ENCODE assay signal across 1 cellular context in the genomic region with DNA sequence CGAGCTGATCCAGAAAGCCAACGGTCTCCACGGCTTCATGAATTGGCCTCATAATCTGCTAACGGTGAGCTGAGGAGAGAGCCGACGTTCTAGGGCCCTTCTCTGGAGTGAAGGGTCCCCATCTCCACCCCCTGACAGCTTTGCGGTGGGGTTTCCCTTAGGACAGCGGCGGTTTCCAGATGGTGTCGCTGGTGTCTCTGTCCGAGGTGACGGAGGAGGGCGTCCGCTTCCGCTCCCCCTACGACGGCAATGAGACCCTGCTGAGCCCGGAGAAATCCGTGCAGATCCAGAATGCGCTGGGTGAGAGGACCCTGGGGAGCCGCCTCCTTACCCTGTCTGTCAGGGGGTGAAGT.
TF ChIP-seq lines count a peak whose summit lies in the region.

No MANE protein-coding gene starts in this region.

TF ChIP-seq in HEK293, 187 proteins besides CTCF, POLR2A, EP300 and RAD21:
- TF ChIP-seq, protein P1, sequence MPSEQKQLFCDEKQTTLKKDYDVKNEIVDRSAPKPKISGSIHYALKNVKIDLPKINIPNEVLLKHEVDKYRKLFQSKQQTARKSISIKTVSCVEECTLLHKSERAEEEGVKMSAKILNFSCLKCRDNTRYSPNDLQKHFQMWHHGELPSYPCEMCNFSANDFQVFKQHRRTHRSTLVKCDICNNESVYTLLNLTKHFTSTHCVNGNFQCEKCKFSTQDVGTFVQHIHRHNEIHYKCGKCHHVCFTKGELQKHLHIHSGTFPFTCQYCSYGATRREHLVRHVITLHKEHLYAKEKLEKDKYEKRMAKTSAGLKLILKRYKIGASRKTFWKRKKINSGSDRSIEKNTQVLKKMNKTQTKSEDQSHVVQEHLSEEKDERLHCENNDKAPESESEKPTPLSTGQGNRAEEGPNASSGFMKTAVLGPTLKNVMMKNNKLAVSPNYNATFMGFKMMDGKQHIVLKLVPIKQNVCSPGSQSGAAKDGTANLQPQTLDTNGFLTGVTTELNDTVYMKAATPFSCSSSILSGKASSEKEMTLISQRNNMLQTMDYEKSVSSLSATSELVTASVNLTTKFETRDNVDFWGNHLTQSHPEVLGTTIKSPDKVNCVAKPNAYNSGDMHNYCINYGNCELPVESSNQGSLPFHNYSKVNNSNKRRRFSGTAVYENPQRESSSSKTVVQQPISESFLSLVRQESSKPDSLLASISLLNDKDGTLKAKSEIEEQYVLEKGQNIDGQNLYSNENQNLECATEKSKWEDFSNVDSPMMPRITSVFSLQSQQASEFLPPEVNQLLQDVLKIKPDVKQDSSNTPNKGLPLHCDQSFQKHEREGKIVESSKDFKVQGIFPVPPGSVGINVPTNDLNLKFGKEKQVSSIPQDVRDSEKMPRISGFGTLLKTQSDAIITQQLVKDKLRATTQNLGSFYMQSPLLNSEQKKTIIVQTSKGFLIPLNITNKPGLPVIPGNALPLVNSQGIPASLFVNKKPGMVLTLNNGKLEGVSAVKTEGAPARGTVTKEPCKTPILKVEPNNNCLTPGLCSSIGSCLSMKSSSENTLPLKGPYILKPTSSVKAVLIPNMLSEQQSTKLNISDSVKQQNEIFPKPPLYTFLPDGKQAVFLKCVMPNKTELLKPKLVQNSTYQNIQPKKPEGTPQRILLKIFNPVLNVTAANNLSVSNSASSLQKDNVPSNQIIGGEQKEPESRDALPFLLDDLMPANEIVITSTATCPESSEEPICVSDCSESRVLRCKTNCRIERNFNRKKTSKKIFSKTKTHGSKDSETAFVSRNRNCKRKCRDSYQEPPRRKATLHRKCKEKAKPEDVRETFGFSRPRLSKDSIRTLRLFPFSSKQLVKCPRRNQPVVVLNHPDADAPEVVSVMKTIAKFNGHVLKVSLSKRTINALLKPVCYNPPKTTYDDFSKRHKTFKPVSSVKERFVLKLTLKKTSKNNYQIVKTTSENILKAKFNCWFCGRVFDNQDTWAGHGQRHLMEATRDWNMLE (tag by site-specific recombination; conservative IDR thresholded peaks at IDR 0.05; ENCODE audit: low read depth), result no peak
- TF ChIP-seq ZNF600 (tag by site-specific recombination; IDR thresholded peaks at IDR 0.05), result 0 out of 2 replicates have a peak, but pooled peaks have one; percentile 18
- TF ChIP-seq, protein P2, sequence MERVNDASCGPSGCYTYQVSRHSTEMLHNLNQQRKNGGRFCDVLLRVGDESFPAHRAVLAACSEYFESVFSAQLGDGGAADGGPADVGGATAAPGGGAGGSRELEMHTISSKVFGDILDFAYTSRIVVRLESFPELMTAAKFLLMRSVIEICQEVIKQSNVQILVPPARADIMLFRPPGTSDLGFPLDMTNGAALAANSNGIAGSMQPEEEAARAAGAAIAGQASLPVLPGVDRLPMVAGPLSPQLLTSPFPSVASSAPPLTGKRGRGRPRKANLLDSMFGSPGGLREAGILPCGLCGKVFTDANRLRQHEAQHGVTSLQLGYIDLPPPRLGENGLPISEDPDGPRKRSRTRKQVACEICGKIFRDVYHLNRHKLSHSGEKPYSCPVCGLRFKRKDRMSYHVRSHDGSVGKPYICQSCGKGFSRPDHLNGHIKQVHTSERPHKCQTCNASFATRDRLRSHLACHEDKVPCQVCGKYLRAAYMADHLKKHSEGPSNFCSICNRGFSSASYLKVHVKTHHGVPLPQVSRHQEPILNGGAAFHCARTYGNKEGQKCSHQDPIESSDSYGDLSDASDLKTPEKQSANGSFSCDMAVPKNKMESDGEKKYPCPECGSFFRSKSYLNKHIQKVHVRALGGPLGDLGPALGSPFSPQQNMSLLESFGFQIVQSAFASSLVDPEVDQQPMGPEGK (tag by site-specific recombination; IDR thresholded peaks at IDR 0.05), result peak; percentile 15
- TF ChIP-seq, protein P3, sequence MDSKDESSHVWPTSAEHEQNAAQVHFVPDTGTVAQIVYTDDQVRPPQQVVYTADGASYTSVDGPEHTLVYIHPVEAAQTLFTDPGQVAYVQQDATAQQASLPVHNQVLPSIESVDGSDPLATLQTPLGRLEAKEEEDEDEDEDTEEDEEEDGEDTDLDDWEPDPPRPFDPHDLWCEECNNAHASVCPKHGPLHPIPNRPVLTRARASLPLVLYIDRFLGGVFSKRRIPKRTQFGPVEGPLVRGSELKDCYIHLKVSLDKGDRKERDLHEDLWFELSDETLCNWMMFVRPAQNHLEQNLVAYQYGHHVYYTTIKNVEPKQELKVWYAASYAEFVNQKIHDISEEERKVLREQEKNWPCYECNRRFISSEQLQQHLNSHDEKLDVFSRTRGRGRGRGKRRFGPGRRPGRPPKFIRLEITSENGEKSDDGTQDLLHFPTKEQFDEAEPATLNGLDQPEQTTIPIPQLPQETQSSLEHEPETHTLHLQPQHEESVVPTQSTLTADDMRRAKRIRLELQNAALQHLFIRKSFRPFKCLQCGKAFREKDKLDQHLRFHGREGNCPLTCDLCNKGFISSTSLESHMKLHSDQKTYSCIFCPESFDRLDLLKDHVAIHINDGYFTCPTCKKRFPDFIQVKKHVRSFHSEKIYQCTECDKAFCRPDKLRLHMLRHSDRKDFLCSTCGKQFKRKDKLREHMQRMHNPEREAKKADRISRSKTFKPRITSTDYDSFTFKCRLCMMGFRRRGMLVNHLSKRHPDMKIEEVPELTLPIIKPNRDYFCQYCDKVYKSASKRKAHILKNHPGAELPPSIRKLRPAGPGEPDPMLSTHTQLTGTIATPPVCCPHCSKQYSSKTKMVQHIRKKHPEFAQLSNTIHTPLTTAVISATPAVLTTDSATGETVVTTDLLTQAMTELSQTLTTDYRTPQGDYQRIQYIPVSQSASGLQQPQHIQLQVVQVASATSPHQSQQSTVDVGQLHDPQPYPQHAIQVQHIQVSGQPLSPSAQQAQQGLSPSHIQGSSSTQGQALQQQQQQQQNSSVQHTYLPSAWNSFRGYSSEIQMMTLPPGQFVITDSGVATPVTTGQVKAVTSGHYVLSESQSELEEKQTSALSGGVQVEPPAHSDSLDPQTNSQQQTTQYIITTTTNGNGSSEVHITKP (tag by site-specific recombination; IDR thresholded peaks at IDR 0.05), result peak; percentile 97
- peak; percentile 18; the same call in 1 of the 2 replicates for TF ChIP-seq GLIS2 (tag by site-specific recombination; IDR thresholded peaks at IDR 0.05)
- TF ChIP-seq, protein P4, sequence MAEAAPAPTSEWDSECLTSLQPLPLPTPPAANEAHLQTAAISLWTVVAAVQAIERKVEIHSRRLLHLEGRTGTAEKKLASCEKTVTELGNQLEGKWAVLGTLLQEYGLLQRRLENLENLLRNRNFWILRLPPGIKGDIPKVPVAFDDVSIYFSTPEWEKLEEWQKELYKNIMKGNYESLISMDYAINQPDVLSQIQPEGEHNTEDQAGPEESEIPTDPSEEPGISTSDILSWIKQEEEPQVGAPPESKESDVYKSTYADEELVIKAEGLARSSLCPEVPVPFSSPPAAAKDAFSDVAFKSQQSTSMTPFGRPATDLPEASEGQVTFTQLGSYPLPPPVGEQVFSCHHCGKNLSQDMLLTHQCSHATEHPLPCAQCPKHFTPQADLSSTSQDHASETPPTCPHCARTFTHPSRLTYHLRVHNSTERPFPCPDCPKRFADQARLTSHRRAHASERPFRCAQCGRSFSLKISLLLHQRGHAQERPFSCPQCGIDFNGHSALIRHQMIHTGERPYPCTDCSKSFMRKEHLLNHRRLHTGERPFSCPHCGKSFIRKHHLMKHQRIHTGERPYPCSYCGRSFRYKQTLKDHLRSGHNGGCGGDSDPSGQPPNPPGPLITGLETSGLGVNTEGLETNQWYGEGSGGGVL (tag by site-specific recombination; IDR thresholded peaks at IDR 0.05), result peak; percentile 42
- no peak for TF ChIP-seq ZNF391 (tag by site-specific recombination; IDR thresholded peaks at IDR 0.05; ENCODE audit: borderline replicate concordance, low read depth)
- TF ChIP-seq, protein P5, sequence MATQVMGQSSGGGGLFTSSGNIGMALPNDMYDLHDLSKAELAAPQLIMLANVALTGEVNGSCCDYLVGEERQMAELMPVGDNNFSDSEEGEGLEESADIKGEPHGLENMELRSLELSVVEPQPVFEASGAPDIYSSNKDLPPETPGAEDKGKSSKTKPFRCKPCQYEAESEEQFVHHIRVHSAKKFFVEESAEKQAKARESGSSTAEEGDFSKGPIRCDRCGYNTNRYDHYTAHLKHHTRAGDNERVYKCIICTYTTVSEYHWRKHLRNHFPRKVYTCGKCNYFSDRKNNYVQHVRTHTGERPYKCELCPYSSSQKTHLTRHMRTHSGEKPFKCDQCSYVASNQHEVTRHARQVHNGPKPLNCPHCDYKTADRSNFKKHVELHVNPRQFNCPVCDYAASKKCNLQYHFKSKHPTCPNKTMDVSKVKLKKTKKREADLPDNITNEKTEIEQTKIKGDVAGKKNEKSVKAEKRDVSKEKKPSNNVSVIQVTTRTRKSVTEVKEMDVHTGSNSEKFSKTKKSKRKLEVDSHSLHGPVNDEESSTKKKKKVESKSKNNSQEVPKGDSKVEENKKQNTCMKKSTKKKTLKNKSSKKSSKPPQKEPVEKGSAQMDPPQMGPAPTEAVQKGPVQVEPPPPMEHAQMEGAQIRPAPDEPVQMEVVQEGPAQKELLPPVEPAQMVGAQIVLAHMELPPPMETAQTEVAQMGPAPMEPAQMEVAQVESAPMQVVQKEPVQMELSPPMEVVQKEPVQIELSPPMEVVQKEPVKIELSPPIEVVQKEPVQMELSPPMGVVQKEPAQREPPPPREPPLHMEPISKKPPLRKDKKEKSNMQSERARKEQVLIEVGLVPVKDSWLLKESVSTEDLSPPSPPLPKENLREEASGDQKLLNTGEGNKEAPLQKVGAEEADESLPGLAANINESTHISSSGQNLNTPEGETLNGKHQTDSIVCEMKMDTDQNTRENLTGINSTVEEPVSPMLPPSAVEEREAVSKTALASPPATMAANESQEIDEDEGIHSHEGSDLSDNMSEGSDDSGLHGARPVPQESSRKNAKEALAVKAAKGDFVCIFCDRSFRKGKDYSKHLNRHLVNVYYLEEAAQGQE (tag by site-specific recombination; IDR thresholded peaks at IDR 0.05), result peak; percentile 95
- TF ChIP-seq, protein P6, sequence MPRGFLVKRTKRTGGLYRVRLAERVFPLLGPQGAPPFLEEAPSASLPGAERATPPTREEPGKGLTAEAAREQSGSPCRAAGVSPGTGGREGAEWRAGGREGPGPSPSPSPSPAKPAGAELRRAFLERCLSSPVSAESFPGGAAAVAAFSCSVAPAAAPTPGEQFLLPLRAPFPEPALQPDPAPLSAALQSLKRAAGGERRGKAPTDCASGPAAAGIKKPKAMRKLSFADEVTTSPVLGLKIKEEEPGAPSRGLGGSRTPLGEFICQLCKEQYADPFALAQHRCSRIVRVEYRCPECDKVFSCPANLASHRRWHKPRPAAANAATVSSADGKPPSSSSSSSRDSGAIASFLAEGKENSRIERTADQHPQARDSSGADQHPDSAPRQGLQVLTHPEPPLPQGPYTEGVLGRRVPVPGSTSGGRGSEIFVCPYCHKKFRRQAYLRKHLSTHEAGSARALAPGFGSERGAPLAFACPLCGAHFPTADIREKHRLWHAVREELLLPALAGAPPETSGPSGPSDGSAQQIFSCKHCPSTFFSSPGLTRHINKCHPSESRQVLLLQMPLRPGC (tag by site-specific recombination; IDR thresholded peaks at IDR 0.05), result no peak
- peak; percentile 67; the same call in 1 of the 2 replicates for TF ChIP-seq ZNF341 (tag by site-specific recombination; IDR thresholded peaks at IDR 0.05; ENCODE audit: low read depth)
- peak; percentile 29; the same call in 1 of the 2 replicates for TF ChIP-seq ZNF654 (tag by site-specific recombination; IDR thresholded peaks at IDR 0.05; ENCODE audit: low read depth)
- peak; percentile 12 for TF ChIP-seq ZNF335 (tag by site-specific recombination; conservative IDR thresholded peaks at IDR 0.05)
- 0 out of 2 replicates have a peak, but pooled peaks have one; percentile 12 for TF ChIP-seq ZNF10 (tag by site-specific recombination; IDR thresholded peaks at IDR 0.05)
- peak; percentile 80; the same call in 1 of the 2 replicates for TF ChIP-seq ZBTB48 (tag by site-specific recombination; IDR thresholded peaks at IDR 0.05)
- no peak for TF ChIP-seq EGR2 (tag by site-specific recombination; IDR thresholded peaks at IDR 0.05; ENCODE audit: low read depth)
- TF ChIP-seq, protein P7, sequence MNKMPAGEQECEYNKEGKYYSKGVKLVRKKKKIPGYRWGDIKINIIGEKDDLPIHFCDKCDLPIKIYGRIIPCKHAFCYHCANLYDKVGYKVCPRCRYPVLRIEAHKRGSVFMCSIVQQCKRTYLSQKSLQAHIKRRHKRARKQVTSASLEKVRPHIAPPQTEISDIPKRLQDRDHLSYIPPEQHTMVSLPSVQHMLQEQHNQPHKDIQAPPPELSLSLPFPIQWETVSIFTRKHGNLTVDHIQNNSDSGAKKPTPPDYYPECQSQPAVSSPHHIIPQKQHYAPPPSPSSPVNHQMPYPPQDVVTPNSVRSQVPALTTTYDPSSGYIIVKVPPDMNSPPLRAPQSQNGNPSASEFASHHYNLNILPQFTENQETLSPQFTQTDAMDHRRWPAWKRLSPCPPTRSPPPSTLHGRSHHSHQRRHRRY (tag by site-specific recombination; IDR thresholded peaks at IDR 0.05), result no peak
- peak; percentile 70 for TF ChIP-seq ZIC2 (tag by site-specific recombination; IDR thresholded peaks at IDR 0.05)
- TF ChIP-seq ZNF558 (tag by site-specific recombination; IDR thresholded peaks at IDR 0.05), result no peak
- TF ChIP-seq, protein P8, sequence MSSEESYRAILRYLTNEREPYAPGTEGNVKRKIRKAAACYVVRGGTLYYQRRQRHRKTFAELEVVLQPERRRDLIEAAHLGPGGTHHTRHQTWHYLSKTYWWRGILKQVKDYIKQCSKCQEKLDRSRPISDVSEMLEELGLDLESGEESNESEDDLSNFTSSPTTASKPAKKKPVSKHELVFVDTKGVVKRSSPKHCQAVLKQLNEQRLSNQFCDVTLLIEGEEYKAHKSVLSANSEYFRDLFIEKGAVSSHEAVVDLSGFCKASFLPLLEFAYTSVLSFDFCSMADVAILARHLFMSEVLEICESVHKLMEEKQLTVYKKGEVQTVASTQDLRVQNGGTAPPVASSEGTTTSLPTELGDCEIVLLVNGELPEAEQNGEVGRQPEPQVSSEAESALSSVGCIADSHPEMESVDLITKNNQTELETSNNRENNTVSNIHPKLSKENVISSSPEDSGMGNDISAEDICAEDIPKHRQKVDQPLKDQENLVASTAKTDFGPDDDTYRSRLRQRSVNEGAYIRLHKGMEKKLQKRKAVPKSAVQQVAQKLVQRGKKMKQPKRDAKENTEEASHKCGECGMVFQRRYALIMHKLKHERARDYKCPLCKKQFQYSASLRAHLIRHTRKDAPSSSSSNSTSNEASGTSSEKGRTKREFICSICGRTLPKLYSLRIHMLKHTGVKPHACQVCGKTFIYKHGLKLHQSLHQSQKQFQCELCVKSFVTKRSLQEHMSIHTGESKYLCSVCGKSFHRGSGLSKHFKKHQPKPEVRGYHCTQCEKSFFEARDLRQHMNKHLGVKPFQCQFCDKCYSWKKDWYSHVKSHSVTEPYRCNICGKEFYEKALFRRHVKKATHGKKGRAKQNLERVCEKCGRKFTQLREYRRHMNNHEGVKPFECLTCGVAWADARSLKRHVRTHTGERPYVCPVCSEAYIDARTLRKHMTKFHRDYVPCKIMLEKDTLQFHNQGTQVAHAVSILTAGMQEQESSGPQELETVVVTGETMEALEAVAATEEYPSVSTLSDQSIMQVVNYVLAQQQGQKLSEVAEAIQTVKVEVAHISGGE (tag by site-specific recombination; conservative IDR thresholded peaks at IDR 0.05; ENCODE audit: low read depth), result peak; percentile 89
- peak; percentile 57; the same call in 1 of the 2 replicates for TF ChIP-seq ZBTB20 (tag by site-specific recombination; IDR thresholded peaks at IDR 0.05)
- no peak for TF ChIP-seq ZNF629 (tag by site-specific recombination; IDR thresholded peaks at IDR 0.05)
- TF ChIP-seq ZNF76 (tag by site-specific recombination; IDR thresholded peaks at IDR 0.05; ENCODE audit: borderline replicate concordance, low read depth), result peak; percentile 25; the same call in 1 of the 2 replicates
- 0 out of 2 replicates have a peak, but pooled peaks have one; percentile 8 for TF ChIP-seq ZNF660 (tag by site-specific recombination; IDR thresholded peaks at IDR 0.05)
TF ChIP-seq in HEK293: peak in this region for 16.
